In the genomic region with DNA sequence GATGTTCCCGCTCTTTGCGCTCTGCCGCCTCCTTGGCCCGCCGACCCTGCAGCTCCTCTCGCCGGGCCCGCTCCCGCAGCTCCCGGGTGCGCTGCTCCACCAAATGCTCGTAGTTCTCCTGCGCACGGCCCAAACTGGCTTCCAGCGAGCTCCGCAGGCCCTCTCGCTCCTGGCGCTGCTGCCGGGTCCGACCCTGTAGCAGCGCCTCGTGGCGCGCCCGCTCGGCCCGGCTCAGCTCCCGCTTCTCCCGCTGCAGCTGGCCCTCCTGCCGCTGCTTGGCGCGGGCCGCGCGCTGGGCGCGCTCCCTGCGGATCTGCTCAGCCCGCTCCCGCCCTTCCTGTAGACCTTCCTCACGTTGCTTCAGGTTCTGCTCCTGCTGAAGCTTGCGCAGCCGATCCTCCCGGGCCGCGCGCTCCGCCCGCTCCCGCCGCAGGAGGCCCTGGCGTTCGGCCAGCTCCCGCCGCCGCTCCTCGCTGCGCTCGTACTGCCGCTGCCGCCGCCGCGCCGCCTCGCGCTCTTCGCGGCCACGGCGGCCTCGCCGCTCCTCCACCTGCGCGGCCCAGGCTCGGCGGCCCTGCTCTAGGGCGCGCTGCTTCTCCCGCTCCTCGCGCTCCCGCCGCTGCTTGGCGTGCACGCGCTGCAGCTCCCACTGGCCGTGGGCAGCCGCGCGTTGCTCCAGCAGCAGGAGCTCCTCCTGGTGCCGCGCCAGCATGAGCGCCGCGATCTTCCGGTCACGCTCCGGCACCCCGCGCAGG, we compare ENCODE assay signal across 1 cellular context.
TF ChIP-seq lines count a peak whose summit lies in the region.

No MANE protein-coding gene starts in this region.

TF ChIP-seq in HepG2, 621 proteins besides CTCF, POLR2A, EP300 and RAD21 (continued from another document and continues in another):
- TF ChIP-seq, protein P1, sequence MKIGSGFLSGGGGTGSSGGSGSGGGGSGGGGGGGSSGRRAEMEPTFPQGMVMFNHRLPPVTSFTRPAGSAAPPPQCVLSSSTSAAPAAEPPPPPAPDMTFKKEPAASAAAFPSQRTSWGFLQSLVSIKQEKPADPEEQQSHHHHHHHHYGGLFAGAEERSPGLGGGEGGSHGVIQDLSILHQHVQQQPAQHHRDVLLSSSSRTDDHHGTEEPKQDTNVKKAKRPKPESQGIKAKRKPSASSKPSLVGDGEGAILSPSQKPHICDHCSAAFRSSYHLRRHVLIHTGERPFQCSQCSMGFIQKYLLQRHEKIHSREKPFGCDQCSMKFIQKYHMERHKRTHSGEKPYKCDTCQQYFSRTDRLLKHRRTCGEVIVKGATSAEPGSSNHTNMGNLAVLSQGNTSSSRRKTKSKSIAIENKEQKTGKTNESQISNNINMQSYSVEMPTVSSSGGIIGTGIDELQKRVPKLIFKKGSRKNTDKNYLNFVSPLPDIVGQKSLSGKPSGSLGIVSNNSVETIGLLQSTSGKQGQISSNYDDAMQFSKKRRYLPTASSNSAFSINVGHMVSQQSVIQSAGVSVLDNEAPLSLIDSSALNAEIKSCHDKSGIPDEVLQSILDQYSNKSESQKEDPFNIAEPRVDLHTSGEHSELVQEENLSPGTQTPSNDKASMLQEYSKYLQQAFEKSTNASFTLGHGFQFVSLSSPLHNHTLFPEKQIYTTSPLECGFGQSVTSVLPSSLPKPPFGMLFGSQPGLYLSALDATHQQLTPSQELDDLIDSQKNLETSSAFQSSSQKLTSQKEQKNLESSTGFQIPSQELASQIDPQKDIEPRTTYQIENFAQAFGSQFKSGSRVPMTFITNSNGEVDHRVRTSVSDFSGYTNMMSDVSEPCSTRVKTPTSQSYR (CRISPR knock-in tag; IDR thresholded peaks at IDR 0.05; ENCODE audit: borderline replicate concordance) = no peak
- no peak for TF ChIP-seq RXRA (CRISPR knock-in tag; IDR thresholded peaks at IDR 0.05)
- no peak for TF ChIP-seq JUN (CRISPR knock-in tag; IDR thresholded peaks at IDR 0.05)
- TF ChIP-seq IRF9 (CRISPR knock-in tag; IDR thresholded peaks at IDR 0.05; ENCODE audit: borderline replicate concordance) = no peak
- TF ChIP-seq, protein P2, sequence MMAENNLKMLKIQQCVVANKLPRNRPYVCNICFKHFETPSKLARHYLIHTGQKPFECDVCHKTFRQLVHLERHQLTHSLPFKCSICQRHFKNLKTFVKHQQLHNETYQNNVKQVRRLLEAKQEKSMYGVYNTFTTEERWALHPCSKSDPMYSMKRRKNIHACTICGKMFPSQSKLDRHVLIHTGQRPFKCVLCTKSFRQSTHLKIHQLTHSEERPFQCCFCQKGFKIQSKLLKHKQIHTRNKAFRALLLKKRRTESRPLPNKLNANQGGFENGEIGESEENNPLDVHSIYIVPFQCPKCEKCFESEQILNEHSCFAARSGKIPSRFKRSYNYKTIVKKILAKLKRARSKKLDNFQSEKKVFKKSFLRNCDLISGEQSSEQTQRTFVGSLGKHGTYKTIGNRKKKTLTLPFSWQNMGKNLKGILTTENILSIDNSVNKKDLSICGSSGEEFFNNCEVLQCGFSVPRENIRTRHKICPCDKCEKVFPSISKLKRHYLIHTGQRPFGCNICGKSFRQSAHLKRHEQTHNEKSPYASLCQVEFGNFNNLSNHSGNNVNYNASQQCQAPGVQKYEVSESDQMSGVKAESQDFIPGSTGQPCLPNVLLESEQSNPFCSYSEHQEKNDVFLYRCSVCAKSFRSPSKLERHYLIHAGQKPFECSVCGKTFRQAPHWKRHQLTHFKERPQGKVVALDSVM (CRISPR knock-in tag; IDR thresholded peaks at IDR 0.05) = no peak
- no peak for TF ChIP-seq BRCA1 (CRISPR knock-in tag; IDR thresholded peaks at IDR 0.05)
- TF ChIP-seq ELF4 (CRISPR knock-in tag; IDR thresholded peaks at IDR 0.05; ENCODE audit: borderline replicate concordance) = no peak
- TF ChIP-seq NCOA5 (CRISPR knock-in tag; IDR thresholded peaks at IDR 0.05) = no peak
- TF ChIP-seq ZNF225 (CRISPR knock-in tag; IDR thresholded peaks at IDR 0.05) = no peak
- TF ChIP-seq ZNF317 (CRISPR knock-in tag; IDR thresholded peaks at IDR 0.05) = no peak
- TF ChIP-seq, protein P3, sequence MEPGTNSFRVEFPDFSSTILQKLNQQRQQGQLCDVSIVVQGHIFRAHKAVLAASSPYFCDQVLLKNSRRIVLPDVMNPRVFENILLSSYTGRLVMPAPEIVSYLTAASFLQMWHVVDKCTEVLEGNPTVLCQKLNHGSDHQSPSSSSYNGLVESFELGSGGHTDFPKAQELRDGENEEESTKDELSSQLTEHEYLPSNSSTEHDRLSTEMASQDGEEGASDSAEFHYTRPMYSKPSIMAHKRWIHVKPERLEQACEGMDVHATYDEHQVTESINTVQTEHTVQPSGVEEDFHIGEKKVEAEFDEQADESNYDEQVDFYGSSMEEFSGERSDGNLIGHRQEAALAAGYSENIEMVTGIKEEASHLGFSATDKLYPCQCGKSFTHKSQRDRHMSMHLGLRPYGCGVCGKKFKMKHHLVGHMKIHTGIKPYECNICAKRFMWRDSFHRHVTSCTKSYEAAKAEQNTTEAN (CRISPR knock-in tag; conservative IDR thresholded peaks at IDR 0.05) = no peak
- TF ChIP-seq ARNTL (CRISPR knock-in tag; IDR thresholded peaks at IDR 0.05) = no peak
- no peak for TF ChIP-seq TCF7L2 (IDR thresholded peaks at IDR 0.05; ENCODE audit: low read depth, low read length)
- no peak for TF ChIP-seq RFX3 (CRISPR knock-in tag; IDR thresholded peaks at IDR 0.05)
- TF ChIP-seq ZNF782 (CRISPR knock-in tag; IDR thresholded peaks at IDR 0.05; ENCODE audit: borderline replicate concordance) = no peak
- no peak for TF ChIP-seq ZNF556 (CRISPR knock-in tag; IDR thresholded peaks at IDR 0.05; ENCODE audit: borderline replicate concordance)
- no peak for TF ChIP-seq LCORL (IDR thresholded peaks at IDR 0.05)
- TF ChIP-seq LCORL (CRISPR knock-in tag; IDR thresholded peaks at IDR 0.05) = no peak
- TF ChIP-seq FOXO1 (CRISPR knock-in tag; IDR thresholded peaks at IDR 0.05) = no peak
- no peak for TF ChIP-seq TBL1XR1 (IDR thresholded peaks at IDR 0.05; ENCODE audit: borderline replicate concordance, low read length, partially characterized antibody)
- TF ChIP-seq, protein P4, sequence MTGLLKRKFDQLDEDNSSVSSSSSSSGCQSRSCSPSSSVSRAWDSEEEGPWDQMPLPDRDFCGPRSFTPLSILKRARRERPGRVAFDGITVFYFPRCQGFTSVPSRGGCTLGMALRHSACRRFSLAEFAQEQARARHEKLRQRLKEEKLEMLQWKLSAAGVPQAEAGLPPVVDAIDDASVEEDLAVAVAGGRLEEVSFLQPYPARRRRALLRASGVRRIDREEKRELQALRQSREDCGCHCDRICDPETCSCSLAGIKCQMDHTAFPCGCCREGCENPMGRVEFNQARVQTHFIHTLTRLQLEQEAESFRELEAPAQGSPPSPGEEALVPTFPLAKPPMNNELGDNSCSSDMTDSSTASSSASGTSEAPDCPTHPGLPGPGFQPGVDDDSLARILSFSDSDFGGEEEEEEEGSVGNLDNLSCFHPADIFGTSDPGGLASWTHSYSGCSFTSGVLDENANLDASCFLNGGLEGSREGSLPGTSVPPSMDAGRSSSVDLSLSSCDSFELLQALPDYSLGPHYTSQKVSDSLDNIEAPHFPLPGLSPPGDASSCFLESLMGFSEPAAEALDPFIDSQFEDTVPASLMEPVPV (CRISPR knock-in tag; IDR thresholded peaks at IDR 0.05) = no peak
- TF ChIP-seq, protein P5, sequence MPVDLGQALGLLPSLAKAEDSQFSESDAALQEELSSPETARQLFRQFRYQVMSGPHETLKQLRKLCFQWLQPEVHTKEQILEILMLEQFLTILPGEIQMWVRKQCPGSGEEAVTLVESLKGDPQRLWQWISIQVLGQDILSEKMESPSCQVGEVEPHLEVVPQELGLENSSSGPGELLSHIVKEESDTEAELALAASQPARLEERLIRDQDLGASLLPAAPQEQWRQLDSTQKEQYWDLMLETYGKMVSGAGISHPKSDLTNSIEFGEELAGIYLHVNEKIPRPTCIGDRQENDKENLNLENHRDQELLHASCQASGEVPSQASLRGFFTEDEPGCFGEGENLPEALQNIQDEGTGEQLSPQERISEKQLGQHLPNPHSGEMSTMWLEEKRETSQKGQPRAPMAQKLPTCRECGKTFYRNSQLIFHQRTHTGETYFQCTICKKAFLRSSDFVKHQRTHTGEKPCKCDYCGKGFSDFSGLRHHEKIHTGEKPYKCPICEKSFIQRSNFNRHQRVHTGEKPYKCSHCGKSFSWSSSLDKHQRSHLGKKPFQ (CRISPR knock-in tag; IDR thresholded peaks at IDR 0.05; ENCODE audit: insufficient replicate concordance) = no peak
- TF ChIP-seq, protein P6, sequence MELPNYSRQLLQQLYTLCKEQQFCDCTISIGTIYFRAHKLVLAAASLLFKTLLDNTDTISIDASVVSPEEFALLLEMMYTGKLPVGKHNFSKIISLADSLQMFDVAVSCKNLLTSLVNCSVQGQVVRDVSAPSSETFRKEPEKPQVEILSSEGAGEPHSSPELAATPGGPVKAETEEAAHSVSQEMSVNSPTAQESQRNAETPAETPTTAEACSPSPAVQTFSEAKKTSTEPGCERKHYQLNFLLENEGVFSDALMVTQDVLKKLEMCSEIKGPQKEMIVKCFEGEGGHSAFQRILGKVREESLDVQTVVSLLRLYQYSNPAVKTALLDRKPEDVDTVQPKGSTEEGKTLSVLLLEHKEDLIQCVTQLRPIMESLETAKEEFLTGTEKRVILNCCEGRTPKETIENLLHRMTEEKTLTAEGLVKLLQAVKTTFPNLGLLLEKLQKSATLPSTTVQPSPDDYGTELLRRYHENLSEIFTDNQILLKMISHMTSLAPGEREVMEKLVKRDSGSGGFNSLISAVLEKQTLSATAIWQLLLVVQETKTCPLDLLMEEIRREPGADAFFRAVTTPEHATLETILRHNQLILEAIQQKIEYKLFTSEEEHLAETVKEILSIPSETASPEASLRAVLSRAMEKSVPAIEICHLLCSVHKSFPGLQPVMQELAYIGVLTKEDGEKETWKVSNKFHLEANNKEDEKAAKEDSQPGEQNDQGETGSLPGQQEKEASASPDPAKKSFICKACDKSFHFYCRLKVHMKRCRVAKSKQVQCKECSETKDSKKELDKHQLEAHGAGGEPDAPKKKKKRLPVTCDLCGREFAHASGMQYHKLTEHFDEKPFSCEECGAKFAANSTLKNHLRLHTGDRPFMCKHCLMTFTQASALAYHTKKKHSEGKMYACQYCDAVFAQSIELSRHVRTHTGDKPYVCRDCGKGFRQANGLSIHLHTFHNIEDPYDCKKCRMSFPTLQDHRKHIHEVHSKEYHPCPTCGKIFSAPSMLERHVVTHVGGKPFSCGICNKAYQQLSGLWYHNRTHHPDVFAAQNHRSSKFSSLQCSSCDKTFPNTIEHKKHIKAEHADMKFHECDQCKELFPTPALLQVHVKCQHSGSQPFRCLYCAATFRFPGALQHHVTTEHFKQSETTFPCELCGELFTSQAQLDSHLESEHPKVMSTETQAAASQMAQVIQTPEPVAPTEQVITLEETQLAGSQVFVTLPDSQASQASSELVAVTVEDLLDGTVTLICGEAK (IDR thresholded peaks at IDR 0.05) = no peak
- TF ChIP-seq, protein P6 (CRISPR knock-in tag; IDR thresholded peaks at IDR 0.05) = no peak
- TF ChIP-seq, protein P7, sequence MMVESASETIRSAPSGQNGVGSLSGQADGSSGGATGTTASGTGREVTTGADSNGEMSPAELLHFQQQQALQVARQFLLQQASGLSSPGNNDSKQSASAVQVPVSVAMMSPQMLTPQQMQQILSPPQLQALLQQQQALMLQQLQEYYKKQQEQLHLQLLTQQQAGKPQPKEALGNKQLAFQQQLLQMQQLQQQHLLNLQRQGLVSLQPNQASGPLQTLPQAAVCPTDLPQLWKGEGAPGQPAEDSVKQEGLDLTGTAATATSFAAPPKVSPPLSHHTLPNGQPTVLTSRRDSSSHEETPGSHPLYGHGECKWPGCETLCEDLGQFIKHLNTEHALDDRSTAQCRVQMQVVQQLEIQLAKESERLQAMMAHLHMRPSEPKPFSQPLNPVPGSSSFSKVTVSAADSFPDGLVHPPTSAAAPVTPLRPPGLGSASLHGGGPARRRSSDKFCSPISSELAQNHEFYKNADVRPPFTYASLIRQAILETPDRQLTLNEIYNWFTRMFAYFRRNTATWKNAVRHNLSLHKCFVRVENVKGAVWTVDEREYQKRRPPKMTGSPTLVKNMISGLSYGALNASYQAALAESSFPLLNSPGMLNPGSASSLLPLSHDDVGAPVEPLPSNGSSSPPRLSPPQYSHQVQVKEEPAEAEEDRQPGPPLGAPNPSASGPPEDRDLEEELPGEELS (CRISPR knock-in tag; IDR thresholded peaks at IDR 0.05) = no peak
- no peak for TF ChIP-seq ZIK1 (CRISPR knock-in tag; IDR thresholded peaks at IDR 0.05; ENCODE audit: borderline replicate concordance, low read depth)
- TF ChIP-seq SATB2 (CRISPR knock-in tag; IDR thresholded peaks at IDR 0.05) = no peak
- no peak for TF ChIP-seq CBFB (CRISPR knock-in tag; IDR thresholded peaks at IDR 0.05)
- TF ChIP-seq ZFP41 (CRISPR knock-in tag; IDR thresholded peaks at IDR 0.05; ENCODE audit: borderline replicate concordance) = no peak
- TF ChIP-seq SRF (IDR thresholded peaks at IDR 0.05; ENCODE audit: low read depth, low read length) = no peak
- TF ChIP-seq ZNF672 (CRISPR knock-in tag; IDR thresholded peaks at IDR 0.05) = no peak
- TF ChIP-seq ZNF660 (CRISPR knock-in tag; IDR thresholded peaks at IDR 0.05; ENCODE audit: borderline replicate concordance, low read depth) = no peak
- no peak for TF ChIP-seq ZNF333 (CRISPR knock-in tag; IDR thresholded peaks at IDR 0.05; ENCODE audit: borderline replicate concordance)
- TF ChIP-seq ZBTB20 (CRISPR knock-in tag; IDR thresholded peaks at IDR 0.05; ENCODE audit: borderline replicate concordance, low read depth) = no peak
- no peak for TF ChIP-seq CHD2 (IDR thresholded peaks at IDR 0.05; ENCODE audit: low read depth, low read length)
